Comparison of ENCODE assay signal across 1 cellular context in the genomic region with DNA sequence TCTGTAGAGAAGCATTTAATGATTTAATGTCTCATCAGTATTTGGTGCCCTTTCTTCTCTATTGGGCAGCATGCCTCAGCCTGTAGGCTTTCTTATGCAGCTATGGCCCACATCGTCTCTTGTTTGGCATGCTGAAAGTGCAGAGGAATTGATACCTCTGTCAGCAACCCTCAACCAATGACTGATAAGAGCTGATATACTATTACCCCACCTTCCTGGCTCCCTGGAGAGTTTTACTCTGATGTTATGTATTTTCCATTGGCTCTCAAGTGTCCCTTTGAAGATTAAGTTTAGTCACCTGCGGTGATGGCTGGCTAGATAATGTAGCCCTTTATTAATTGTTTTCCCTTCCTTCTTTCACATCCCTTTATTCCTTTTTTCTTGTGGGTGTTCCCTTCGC.
TF ChIP-seq lines count a peak whose summit lies in the region.

No MANE protein-coding gene starts in this region.

TF ChIP-seq in H1, 55 proteins besides CTCF, POLR2A, EP300 and RAD21:
- TF ChIP-seq, protein P1, sequence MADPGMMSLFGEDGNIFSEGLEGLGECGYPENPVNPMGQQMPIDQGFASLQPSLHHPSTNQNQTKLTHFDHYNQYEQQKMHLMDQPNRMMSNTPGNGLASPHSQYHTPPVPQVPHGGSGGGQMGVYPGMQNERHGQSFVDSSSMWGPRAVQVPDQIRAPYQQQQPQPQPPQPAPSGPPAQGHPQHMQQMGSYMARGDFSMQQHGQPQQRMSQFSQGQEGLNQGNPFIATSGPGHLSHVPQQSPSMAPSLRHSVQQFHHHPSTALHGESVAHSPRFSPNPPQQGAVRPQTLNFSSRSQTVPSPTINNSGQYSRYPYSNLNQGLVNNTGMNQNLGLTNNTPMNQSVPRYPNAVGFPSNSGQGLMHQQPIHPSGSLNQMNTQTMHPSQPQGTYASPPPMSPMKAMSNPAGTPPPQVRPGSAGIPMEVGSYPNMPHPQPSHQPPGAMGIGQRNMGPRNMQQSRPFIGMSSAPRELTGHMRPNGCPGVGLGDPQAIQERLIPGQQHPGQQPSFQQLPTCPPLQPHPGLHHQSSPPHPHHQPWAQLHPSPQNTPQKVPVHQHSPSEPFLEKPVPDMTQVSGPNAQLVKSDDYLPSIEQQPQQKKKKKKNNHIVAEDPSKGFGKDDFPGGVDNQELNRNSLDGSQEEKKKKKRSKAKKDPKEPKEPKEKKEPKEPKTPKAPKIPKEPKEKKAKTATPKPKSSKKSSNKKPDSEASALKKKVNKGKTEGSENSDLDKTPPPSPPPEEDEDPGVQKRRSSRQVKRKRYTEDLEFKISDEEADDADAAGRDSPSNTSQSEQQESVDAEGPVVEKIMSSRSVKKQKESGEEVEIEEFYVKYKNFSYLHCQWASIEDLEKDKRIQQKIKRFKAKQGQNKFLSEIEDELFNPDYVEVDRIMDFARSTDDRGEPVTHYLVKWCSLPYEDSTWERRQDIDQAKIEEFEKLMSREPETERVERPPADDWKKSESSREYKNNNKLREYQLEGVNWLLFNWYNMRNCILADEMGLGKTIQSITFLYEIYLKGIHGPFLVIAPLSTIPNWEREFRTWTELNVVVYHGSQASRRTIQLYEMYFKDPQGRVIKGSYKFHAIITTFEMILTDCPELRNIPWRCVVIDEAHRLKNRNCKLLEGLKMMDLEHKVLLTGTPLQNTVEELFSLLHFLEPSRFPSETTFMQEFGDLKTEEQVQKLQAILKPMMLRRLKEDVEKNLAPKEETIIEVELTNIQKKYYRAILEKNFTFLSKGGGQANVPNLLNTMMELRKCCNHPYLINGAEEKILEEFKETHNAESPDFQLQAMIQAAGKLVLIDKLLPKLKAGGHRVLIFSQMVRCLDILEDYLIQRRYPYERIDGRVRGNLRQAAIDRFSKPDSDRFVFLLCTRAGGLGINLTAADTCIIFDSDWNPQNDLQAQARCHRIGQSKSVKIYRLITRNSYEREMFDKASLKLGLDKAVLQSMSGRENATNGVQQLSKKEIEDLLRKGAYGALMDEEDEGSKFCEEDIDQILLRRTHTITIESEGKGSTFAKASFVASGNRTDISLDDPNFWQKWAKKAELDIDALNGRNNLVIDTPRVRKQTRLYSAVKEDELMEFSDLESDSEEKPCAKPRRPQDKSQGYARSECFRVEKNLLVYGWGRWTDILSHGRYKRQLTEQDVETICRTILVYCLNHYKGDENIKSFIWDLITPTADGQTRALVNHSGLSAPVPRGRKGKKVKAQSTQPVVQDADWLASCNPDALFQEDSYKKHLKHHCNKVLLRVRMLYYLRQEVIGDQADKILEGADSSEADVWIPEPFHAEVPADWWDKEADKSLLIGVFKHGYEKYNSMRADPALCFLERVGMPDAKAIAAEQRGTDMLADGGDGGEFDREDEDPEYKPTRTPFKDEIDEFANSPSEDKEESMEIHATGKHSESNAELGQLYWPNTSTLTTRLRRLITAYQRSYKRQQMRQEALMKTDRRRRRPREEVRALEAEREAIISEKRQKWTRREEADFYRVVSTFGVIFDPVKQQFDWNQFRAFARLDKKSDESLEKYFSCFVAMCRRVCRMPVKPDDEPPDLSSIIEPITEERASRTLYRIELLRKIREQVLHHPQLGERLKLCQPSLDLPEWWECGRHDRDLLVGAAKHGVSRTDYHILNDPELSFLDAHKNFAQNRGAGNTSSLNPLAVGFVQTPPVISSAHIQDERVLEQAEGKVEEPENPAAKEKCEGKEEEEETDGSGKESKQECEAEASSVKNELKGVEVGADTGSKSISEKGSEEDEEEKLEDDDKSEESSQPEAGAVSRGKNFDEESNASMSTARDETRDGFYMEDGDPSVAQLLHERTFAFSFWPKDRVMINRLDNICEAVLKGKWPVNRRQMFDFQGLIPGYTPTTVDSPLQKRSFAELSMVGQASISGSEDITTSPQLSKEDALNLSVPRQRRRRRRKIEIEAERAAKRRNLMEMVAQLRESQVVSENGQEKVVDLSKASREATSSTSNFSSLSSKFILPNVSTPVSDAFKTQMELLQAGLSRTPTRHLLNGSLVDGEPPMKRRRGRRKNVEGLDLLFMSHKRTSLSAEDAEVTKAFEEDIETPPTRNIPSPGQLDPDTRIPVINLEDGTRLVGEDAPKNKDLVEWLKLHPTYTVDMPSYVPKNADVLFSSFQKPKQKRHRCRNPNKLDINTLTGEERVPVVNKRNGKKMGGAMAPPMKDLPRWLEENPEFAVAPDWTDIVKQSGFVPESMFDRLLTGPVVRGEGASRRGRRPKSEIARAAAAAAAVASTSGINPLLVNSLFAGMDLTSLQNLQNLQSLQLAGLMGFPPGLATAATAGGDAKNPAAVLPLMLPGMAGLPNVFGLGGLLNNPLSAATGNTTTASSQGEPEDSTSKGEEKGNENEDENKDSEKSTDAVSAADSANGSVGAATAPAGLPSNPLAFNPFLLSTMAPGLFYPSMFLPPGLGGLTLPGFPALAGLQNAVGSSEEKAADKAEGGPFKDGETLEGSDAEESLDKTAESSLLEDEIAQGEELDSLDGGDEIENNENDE (IDR thresholded peaks at IDR 0.05; ENCODE audit: insufficient replicate concordance, low read length) = peak; percentile 56
- TF ChIP-seq HDAC2 (IDR thresholded peaks at IDR 0.05; ENCODE audit: borderline replicate concordance in 1 of 2, low read depth in 2 of 2, low read length in 2 of 2) (no peak), POU5F1 (IDR thresholded peaks at IDR 0.05; ENCODE audit: low read depth, low read length) (peak; percentile 85; the same call in 1 of the 2 replicates), TBP (IDR thresholded peaks at IDR 0.05; ENCODE audit: low read depth, low read length) (no peak), SRF (IDR thresholded peaks at IDR 0.05; ENCODE audit: low read depth, low read length) (no peak), CEBPB (IDR thresholded peaks at IDR 0.05; ENCODE audit: low read depth, low read length) (peak; percentile 13; the same call in 1 of the 2 replicates), SP1 (IDR thresholded peaks at IDR 0.05; ENCODE audit: low read depth, low read length) (peak; percentile 65; the same call in 1 of the 2 replicates), NANOG (IDR thresholded peaks at IDR 0.05; ENCODE audit: insufficient read depth, low read depth, low read length, poor library complexity, severe bottlenecking) (peak; percentile 86)
